ENCODE assay signal across 1 cellular context in genomic region chr19:35533822-35534521, GRCh38.
TF ChIP-seq lines count a peak whose summit lies in the region.

No MANE protein-coding gene starts in this region.

TF ChIP-seq in HCT116, 20 proteins besides CTCF, POLR2A, EP300 and RAD21 (continued from another document):
- TF ChIP-seq POLR2AphosphoS5 (IDR thresholded peaks at IDR 0.05; ENCODE audit: low read depth, low read length) (no peak), FOSL1 (IDR thresholded peaks at IDR 0.05; ENCODE audit: low read depth) (no peak), ZFX (IDR thresholded peaks at IDR 0.05) (no peak), ZNF274 (IDR thresholded peaks at IDR 0.05; ENCODE audit: low read depth, low read length) (no peak), TCF7L2 (IDR thresholded peaks at IDR 0.05; ENCODE audit: borderline replicate concordance, extremely low read depth, insufficient read depth, insufficient read length) (no peak), ZBTB33 (IDR thresholded peaks at IDR 0.05; ENCODE audit: extremely low read depth, insufficient replicate concordance, low read length) (no peak), EZH2 (IDR thresholded peaks at IDR 0.05) (no peak), REST (IDR thresholded peaks at IDR 0.05; ENCODE audit: low read depth) (no peak), YY1 (IDR thresholded peaks at IDR 0.05; ENCODE audit: extremely low read depth, insufficient replicate concordance, low read depth, low read length) (no peak), SIN3A (IDR thresholded peaks at IDR 0.05; ENCODE audit: low read depth) (no peak), ATF3 (IDR thresholded peaks at IDR 0.05) (no peak), JUND (IDR thresholded peaks at IDR 0.05) (no peak), EZH2phosphoT487 (IDR thresholded peaks at IDR 0.05; ENCODE audit: borderline replicate concordance) (no peak)
